In the genomic region with DNA sequence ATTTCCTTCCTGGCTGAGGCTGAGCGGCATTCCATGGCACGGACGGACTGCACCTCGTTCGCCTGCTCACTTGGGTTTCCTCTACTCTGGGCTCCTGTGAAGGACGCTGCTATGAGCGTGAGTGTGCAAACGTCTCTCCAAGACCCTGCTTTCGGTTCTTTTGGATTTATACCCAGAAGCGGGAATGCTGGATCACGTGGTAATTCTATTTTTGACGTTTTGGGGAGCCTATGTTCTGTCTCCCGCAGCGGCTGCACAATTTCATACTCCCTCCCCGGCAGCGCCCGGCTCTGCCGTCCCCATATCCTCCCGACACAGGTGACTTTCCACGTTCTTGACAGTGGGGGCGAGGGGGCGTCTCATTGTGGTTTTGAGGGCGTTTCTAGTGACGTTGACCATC, we compare ENCODE assay signal across 6 cellular contexts. TPM values are rescaled to one million over a fixed set of nuclear protein-coding genes. Genes with fewer than 3 reads are reported as not detected.
"Had no signal": no experiment of that assay in that cellular context is flagged by ENCODE, and none has a peak within 500 bp of the region (broad histone marks: within the 10 kb centered on the region; RNA-seq: fewer than 3 reads in every experiment).

No MANE protein-coding gene starts in this region.

- H3K27ac ChIP-seq: HL-60 had no signal

- DNase-seq: IMR-90, KBM-7, KG1 had no signal

- ATAC-seq: HepG2 had no signal

- FAIRE-seq: HepG2 had no signal

RNA-seq across cellular contexts. Expression of a gene that starts 20.6 kb away (rescaled TPM):
- total RNA-seq: HT-29 had no signal
